Comparison of ENCODE assay signal across 20 cellular contexts in the genomic region with DNA sequence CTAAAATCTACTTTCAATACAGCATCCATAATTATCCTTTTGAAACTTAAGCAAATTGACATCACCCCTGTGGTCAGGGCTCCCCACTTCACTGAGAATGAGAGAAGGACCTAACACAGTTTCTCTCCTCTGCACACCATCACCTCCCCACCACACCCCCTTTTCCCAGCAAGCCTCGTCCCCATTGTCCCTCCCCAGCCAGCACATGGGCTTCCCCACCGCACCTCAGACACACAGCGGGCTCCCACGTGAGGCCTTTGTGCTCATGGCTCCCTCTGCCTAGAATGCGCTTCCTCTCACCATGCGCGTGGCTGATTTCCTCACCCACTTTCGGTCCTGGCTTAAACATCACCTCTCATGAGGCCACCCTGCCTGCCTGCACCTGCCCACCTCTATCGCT.
"Had no signal": no experiment of that assay in that cellular context is flagged by ENCODE, and none has a peak within 500 bp of the region (broad histone marks: within the 10 kb centered on the region; RNA-seq: fewer than 3 reads in every experiment).

No MANE protein-coding gene starts in this region.

- H3K4me3 ChIP-seq: SJSA1, SK-N-MC had no signal

- H3K27ac Mint-ChIP-seq: T-cell had no signal

- H3K36me3 ChIP-seq: SJSA1 had no signal

- H3K4me1 Mint-ChIP-seq: T-cell had no signal

- H3K4me1 ChIP-seq: SJSA1 had no signal

- H3K27me3 Mint-ChIP-seq: T-cell had no signal

- H3K36me3 Mint-ChIP-seq: T-cell had no signal

- H3K9me3 ChIP-seq: SJSA1 had no signal

- H3K27ac ChIP-seq: SJSA1, SK-N-MC had no signal

- ATAC-seq: T-cell had no signal

- DNase-seq: Karpas-422, KBM-7, MM.1S, NCI-H1092 treated with DMSO at 0.1 percent for 48 hours, NCI-H1436, NCI-H187, NCI-H2029, NCI-H2081 treated with DMSO at 0.1 percent for 48 hours, NCI-H2171 treated with DMSO at 0.1 percent for 48 hours, NCI-H345, NCI-H446 treated with DMSO at 0.1 percent for 48 hours, NCI-H510A treated with DMSO at 0.1 percent for 48 hours, NCI-H526, NCI-H748 treated with DMSO at 0.1 percent for 48 hours, Right ventricle myocardium superior, RPMI8226, SIG-M5, T-cell had no signal

- H3K27me3 ChIP-seq: SJSA1 had no signal

- H3K4me3 Mint-ChIP-seq: T-cell had no signal
